ENCODE assay signal across 1 cellular context in genomic region chr19:18683109-18683954, GRCh38.
TF ChIP-seq lines count a peak whose summit lies in the region.

TSS of gene CRTC1 (plus strand) at chr19:18683680. CDS start at chr19:18683703, 23 bp downstream.

TF ChIP-seq in HepG2, 621 proteins besides CTCF, POLR2A, EP300 and RAD21 (continued from another document and continues in another):
- TF ChIP-seq HDAC1 (CRISPR knock-in tag; IDR thresholded peaks at IDR 0.05) (peak; percentile 42; the same call in 1 of the 2 replicates), IKZF1 (IDR thresholded peaks at IDR 0.05) (no peak), KDM5B (CRISPR knock-in tag; IDR thresholded peaks at IDR 0.05; ENCODE audit: borderline replicate concordance) (no peak), MATR3 (CRISPR knock-in tag; IDR thresholded peaks at IDR 0.05) (no peak), HES4 (CRISPR knock-in tag; IDR thresholded peaks at IDR 0.05; ENCODE audit: borderline replicate concordance) (0 out of 2 replicates have a peak, but pooled peaks have one; percentile 54), SRSF9 (IDR thresholded peaks at IDR 0.05; ENCODE audit: borderline replicate concordance, insufficient read depth, low read depth, low read length, poor library complexity, severe bottlenecking) (no peak), ZNF335 (CRISPR knock-in tag; IDR thresholded peaks at IDR 0.05) (no peak), SUZ12 (IDR thresholded peaks at IDR 0.05; ENCODE audit: low read depth, low read length) (no peak), AFF4 (CRISPR knock-in tag; IDR thresholded peaks at IDR 0.05) (no peak), MBNL3 (CRISPR knock-in tag; conservative IDR thresholded peaks at IDR 0.05) (no peak), NCOA2 (CRISPR knock-in tag; IDR thresholded peaks at IDR 0.05) (no peak), NCOR1 (IDR thresholded peaks at IDR 0.05; ENCODE audit: borderline replicate concordance, low read length) (no peak), DMAP1 (CRISPR knock-in tag; IDR thresholded peaks at IDR 0.05) (0 out of 2 replicates have a peak, but pooled peaks have one; percentile 34), ZNF709 (CRISPR knock-in tag; IDR thresholded peaks at IDR 0.05) (no peak), SNAI1 (CRISPR knock-in tag; IDR thresholded peaks at IDR 0.05; ENCODE audit: borderline replicate concordance) (no peak), SCMH1 (CRISPR knock-in tag; IDR thresholded peaks at IDR 0.05; ENCODE audit: borderline replicate concordance) (no peak), ZNF781 (CRISPR knock-in tag; IDR thresholded peaks at IDR 0.05; ENCODE audit: borderline replicate concordance, not compliant biosample characterization) (no peak), ZNF580 (CRISPR knock-in tag; IDR thresholded peaks at IDR 0.05; ENCODE audit: borderline replicate concordance, low read depth) (peak; percentile 20; the same call in 1 of the 2 replicates), ZNF615 (CRISPR knock-in tag; IDR thresholded peaks at IDR 0.05; ENCODE audit: borderline replicate concordance) (no peak), ARNT2 (CRISPR knock-in tag; IDR thresholded peaks at IDR 0.05; ENCODE audit: low read depth) (no peak; the same call in 1 of the 2 replicates), ZFP37 (CRISPR knock-in tag; IDR thresholded peaks at IDR 0.05; ENCODE audit: borderline replicate concordance) (no peak), ZSCAN29 (CRISPR knock-in tag; conservative IDR thresholded peaks at IDR 0.05) (0 out of 2 replicates have a peak, but pooled peaks have one; percentile 63), SOX5 (CRISPR knock-in tag; IDR thresholded peaks at IDR 0.05; ENCODE audit: borderline replicate concordance) (no peak), CEBPZ (IDR thresholded peaks at IDR 0.05; ENCODE audit: low read length) (no peak), ZNF547 (CRISPR knock-in tag; IDR thresholded peaks at IDR 0.05) (peak; percentile 51; the same call in 1 of the 2 replicates), ZNF430 (CRISPR knock-in tag; IDR thresholded peaks at IDR 0.05) (peak; percentile 59; the same call in 1 of the 2 replicates), STAT5B (CRISPR knock-in tag; IDR thresholded peaks at IDR 0.05) (no peak), PTBP1 (IDR thresholded peaks at IDR 0.05; ENCODE audit: low read depth, low read length, poor library complexity, severe bottlenecking) (no peak), NFIC (IDR thresholded peaks at IDR 0.05; ENCODE audit: low read length) (no peak), ZNF143 (CRISPR knock-in tag; IDR thresholded peaks at IDR 0.05) (no peak), CSRNP1 (CRISPR knock-in tag; IDR thresholded peaks at IDR 0.05) (0 out of 2 replicates have a peak, but pooled peaks have one; percentile 58), NFATC3 (CRISPR knock-in tag; IDR thresholded peaks at IDR 0.05) (no peak), DNMT3B (CRISPR knock-in tag; conservative IDR thresholded peaks at IDR 0.05) (no peak), ZNF343 (CRISPR knock-in tag; IDR thresholded peaks at IDR 0.05) (no peak), RBFOX2 (IDR thresholded peaks at IDR 0.05; ENCODE audit: low read depth, low read length) (peak; percentile 70), KLF11 (CRISPR knock-in tag; IDR thresholded peaks at IDR 0.05) (no peak)
- TF ChIP-seq, protein P1, sequence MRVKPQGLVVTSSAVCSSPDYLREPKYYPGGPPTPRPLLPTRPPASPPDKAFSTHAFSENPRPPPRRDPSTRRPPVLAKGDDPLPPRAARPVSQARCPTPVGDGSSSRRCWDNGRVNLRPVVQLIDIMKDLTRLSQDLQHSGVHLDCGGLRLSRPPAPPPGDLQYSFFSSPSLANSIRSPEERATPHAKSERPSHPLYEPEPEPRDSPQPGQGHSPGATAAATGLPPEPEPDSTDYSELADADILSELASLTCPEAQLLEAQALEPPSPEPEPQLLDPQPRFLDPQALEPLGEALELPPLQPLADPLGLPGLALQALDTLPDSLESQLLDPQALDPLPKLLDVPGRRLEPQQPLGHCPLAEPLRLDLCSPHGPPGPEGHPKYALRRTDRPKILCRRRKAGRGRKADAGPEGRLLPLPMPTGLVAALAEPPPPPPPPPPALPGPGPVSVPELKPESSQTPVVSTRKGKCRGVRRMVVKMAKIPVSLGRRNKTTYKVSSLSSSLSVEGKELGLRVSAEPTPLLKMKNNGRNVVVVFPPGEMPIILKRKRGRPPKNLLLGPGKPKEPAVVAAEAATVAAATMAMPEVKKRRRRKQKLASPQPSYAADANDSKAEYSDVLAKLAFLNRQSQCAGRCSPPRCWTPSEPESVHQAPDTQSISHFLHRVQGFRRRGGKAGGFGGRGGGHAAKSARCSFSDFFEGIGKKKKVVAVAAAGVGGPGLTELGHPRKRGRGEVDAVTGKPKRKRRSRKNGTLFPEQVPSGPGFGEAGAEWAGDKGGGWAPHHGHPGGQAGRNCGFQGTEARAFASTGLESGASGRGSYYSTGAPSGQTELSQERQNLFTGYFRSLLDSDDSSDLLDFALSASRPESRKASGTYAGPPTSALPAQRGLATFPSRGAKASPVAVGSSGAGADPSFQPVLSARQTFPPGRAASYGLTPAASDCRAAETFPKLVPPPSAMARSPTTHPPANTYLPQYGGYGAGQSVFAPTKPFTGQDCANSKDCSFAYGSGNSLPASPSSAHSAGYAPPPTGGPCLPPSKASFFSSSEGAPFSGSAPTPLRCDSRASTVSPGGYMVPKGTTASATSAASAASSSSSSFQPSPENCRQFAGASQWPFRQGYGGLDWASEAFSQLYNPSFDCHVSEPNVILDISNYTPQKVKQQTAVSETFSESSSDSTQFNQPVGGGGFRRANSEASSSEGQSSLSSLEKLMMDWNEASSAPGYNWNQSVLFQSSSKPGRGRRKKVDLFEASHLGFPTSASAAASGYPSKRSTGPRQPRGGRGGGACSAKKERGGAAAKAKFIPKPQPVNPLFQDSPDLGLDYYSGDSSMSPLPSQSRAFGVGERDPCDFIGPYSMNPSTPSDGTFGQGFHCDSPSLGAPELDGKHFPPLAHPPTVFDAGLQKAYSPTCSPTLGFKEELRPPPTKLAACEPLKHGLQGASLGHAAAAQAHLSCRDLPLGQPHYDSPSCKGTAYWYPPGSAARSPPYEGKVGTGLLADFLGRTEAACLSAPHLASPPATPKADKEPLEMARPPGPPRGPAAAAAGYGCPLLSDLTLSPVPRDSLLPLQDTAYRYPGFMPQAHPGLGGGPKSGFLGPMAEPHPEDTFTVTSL (CRISPR knock-in tag; IDR thresholded peaks at IDR 0.05; ENCODE audit: borderline replicate concordance): no peak
- TF ChIP-seq, protein P2, sequence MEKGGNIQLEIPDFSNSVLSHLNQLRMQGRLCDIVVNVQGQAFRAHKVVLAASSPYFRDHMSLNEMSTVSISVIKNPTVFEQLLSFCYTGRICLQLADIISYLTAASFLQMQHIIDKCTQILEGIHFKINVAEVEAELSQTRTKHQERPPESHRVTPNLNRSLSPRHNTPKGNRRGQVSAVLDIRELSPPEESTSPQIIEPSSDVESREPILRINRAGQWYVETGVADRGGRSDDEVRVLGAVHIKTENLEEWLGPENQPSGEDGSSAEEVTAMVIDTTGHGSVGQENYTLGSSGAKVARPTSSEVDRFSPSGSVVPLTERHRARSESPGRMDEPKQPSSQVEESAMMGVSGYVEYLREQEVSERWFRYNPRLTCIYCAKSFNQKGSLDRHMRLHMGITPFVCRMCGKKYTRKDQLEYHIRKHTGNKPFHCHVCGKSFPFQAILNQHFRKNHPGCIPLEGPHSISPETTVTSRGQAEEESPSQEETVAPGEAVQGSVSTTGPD (CRISPR knock-in tag; IDR thresholded peaks at IDR 0.05): no peak
- TF ChIP-seq, protein P3, sequence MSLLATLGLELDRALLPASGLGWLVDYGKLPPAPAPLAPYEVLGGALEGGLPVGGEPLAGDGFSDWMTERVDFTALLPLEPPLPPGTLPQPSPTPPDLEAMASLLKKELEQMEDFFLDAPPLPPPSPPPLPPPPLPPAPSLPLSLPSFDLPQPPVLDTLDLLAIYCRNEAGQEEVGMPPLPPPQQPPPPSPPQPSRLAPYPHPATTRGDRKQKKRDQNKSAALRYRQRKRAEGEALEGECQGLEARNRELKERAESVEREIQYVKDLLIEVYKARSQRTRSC (CRISPR knock-in tag; IDR thresholded peaks at IDR 0.05; ENCODE audit: low read depth): no peak
- TF ChIP-seq, protein P4, sequence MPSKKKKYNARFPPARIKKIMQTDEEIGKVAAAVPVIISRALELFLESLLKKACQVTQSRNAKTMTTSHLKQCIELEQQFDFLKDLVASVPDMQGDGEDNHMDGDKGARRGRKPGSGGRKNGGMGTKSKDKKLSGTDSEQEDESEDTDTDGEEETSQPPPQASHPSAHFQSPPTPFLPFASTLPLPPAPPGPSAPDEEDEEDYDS (CRISPR knock-in tag; IDR thresholded peaks at IDR 0.05): no peak
- TF ChIP-seq, protein P5, sequence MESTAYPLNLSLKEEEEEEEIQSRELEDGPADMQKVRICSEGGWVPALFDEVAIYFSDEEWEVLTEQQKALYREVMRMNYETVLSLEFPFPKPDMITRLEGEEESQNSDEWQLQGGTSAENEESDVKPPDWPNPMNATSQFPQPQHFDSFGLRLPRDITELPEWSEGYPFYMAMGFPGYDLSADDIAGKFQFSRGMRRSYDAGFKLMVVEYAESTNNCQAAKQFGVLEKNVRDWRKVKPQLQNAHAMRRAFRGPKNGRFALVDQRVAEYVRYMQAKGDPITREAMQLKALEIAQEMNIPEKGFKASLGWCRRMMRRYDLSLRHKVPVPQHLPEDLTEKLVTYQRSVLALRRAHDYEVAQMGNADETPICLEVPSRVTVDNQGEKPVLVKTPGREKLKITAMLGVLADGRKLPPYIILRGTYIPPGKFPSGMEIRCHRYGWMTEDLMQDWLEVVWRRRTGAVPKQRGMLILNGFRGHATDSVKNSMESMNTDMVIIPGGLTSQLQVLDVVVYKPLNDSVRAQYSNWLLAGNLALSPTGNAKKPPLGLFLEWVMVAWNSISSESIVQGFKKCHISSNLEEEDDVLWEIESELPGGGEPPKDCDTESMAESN (CRISPR knock-in tag; conservative IDR thresholded peaks at IDR 0.05): peak; percentile 61; the same call in 1 of the 2 replicates
- TF ChIP-seq, protein P6, sequence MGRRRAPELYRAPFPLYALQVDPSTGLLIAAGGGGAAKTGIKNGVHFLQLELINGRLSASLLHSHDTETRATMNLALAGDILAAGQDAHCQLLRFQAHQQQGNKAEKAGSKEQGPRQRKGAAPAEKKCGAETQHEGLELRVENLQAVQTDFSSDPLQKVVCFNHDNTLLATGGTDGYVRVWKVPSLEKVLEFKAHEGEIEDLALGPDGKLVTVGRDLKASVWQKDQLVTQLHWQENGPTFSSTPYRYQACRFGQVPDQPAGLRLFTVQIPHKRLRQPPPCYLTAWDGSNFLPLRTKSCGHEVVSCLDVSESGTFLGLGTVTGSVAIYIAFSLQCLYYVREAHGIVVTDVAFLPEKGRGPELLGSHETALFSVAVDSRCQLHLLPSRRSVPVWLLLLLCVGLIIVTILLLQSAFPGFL (CRISPR knock-in tag; IDR thresholded peaks at IDR 0.05): no peak
